Comparison of ENCODE assay signal across 1 cellular context in the genomic region with DNA sequence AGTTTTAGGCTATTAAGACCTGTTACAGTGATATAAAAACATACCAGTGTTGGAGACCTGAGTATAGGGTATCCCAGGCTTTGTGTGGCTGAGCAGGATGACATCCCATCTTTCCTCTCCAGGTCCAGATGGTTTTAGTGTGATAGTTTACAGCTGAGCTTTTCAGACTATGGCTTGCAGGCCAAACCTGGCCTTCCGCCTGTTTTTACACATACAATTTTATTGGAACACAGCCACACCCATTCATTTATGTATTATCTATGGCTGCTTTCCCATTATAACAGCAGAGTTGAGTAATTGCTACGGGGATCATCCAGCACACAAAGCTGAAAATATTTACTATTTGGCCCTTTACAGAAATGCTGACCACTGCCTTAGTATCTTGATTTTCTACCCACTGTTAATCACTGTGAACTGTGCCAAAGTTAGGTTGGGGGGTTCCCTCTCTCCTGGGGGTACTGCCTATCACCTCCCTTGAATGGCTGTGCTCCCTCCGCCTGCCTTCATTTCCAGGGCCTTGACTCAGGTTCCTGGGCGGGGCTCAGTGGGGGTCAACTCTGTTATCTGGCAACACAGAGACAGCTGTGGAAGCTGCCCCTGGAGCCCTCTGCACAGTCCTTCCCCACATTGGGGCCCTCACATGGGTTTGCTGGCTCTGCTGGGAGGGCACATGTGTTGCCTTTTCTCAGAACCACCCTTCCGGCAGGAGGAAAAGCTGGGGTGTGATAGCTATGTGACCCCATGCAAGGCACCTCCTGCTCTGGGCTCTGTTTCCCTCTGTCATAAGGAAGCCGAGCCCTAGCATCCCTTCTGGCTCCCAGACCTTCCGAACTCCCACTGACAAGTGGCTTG.
TF ChIP-seq lines count a peak whose summit lies in the region.

No MANE protein-coding gene starts in this region.

TF ChIP-seq in K562, 482 proteins besides CTCF, POLR2A, EP300 and RAD21 (continued from another document and continues in another):
- no peak for TF ChIP-seq HINFP (tag; conservative IDR thresholded peaks at IDR 0.05; ENCODE audit: low read depth)
- peak; percentile 88; the same call in 1 of the 2 replicates for TF ChIP-seq ZBTB7A (IDR thresholded peaks at IDR 0.05; ENCODE audit: borderline replicate concordance, control insufficient read depth, low read depth, low read length)
- TF ChIP-seq, protein P1, sequence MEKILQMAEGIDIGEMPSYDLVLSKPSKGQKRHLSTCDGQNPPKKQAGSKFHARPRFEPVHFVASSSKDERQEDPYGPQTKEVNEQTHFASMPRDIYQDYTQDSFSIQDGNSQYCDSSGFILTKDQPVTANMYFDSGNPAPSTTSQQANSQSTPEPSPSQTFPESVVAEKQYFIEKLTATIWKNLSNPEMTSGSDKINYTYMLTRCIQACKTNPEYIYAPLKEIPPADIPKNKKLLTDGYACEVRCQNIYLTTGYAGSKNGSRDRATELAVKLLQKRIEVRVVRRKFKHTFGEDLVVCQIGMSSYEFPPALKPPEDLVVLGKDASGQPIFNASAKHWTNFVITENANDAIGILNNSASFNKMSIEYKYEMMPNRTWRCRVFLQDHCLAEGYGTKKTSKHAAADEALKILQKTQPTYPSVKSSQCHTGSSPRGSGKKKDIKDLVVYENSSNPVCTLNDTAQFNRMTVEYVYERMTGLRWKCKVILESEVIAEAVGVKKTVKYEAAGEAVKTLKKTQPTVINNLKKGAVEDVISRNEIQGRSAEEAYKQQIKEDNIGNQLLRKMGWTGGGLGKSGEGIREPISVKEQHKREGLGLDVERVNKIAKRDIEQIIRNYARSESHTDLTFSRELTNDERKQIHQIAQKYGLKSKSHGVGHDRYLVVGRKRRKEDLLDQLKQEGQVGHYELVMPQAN (IDR thresholded peaks at IDR 0.05; ENCODE audit: borderline replicate concordance), result no peak
- no peak for TF ChIP-seq ZNF408 (CRISPR knock-in tag; IDR thresholded peaks at IDR 0.05; ENCODE audit: low read depth)
- no peak for TF ChIP-seq ZNF274 (IDR thresholded peaks at IDR 0.05; ENCODE audit: borderline replicate concordance, low read depth, low read length)
- peak; percentile 41 for TF ChIP-seq TBP (optimal IDR thresholded peaks at IDR 0.05; ENCODE audit: low read depth, low read length)
- no peak for TF ChIP-seq ZBTB34 (CRISPR knock-in tag; IDR thresholded peaks at IDR 0.05)
- TF ChIP-seq NCOA6 (IDR thresholded peaks at IDR 0.05), result no peak
- TF ChIP-seq PTTG1 (tag; IDR thresholded peaks at IDR 0.05; ENCODE audit: low read depth), result no peak
- no peak for TF ChIP-seq ZSCAN29 (IDR thresholded peaks at IDR 0.05)
- peak in 1 of 2 experiments; percentile 73; a peak in 1 of 3 replicates for TF ChIP-seq CBX3 (IDR thresholded peaks at IDR 0.05; ENCODE audit: borderline replicate concordance in 1 of 2, low read length in 2 of 2)
- 0 out of 2 replicates have a peak, but pooled peaks have one; percentile 51 for TF ChIP-seq NR2C2 (CRISPR knock-in tag; IDR thresholded peaks at IDR 0.05)
- peak; percentile 64 for TF ChIP-seq NR2C2 (tag; IDR thresholded peaks at IDR 0.05)
- TF ChIP-seq, protein P2, sequence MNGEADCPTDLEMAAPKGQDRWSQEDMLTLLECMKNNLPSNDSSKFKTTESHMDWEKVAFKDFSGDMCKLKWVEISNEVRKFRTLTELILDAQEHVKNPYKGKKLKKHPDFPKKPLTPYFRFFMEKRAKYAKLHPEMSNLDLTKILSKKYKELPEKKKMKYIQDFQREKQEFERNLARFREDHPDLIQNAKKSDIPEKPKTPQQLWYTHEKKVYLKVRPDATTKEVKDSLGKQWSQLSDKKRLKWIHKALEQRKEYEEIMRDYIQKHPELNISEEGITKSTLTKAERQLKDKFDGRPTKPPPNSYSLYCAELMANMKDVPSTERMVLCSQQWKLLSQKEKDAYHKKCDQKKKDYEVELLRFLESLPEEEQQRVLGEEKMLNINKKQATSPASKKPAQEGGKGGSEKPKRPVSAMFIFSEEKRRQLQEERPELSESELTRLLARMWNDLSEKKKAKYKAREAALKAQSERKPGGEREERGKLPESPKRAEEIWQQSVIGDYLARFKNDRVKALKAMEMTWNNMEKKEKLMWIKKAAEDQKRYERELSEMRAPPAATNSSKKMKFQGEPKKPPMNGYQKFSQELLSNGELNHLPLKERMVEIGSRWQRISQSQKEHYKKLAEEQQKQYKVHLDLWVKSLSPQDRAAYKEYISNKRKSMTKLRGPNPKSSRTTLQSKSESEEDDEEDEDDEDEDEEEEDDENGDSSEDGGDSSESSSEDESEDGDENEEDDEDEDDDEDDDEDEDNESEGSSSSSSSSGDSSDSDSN (IDR thresholded peaks at IDR 0.05; ENCODE audit: borderline replicate concordance in 1 of 2, low read depth in 2 of 2, low read length in 2 of 2), result peak in 1 of 2 experiments; percentile 89; a peak in 2 of 4 replicates
- no peak for TF ChIP-seq ZNF23 (CRISPR knock-in tag; IDR thresholded peaks at IDR 0.05)
- TF ChIP-seq, protein P3, sequence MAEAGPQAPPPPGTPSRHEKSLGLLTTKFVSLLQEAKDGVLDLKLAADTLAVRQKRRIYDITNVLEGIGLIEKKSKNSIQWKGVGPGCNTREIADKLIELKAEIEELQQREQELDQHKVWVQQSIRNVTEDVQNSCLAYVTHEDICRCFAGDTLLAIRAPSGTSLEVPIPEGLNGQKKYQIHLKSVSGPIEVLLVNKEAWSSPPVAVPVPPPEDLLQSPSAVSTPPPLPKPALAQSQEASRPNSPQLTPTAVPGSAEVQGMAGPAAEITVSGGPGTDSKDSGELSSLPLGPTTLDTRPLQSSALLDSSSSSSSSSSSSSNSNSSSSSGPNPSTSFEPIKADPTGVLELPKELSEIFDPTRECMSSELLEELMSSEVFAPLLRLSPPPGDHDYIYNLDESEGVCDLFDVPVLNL (CRISPR knock-in tag; IDR thresholded peaks at IDR 0.05; ENCODE audit: low read depth), result no peak
- no peak for TF ChIP-seq ZBTB40 (IDR thresholded peaks at IDR 0.05)
- no peak for TF ChIP-seq ZBTB40 (CRISPR knock-in tag; IDR thresholded peaks at IDR 0.05)
- TF ChIP-seq, protein P4, sequence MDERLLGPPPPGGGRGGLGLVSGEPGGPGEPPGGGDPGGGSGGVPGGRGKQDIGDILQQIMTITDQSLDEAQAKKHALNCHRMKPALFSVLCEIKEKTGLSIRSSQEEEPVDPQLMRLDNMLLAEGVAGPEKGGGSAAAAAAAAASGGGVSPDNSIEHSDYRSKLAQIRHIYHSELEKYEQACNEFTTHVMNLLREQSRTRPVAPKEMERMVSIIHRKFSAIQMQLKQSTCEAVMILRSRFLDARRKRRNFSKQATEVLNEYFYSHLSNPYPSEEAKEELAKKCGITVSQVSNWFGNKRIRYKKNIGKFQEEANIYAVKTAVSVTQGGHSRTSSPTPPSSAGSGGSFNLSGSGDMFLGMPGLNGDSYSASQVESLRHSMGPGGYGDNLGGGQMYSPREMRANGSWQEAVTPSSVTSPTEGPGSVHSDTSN (CRISPR knock-in tag; IDR thresholded peaks at IDR 0.05; ENCODE audit: low read depth), result no peak
- TF ChIP-seq, protein P4 (tag; conservative IDR thresholded peaks at IDR 0.05; ENCODE audit: low read depth), result no peak
- TF ChIP-seq, protein P5, sequence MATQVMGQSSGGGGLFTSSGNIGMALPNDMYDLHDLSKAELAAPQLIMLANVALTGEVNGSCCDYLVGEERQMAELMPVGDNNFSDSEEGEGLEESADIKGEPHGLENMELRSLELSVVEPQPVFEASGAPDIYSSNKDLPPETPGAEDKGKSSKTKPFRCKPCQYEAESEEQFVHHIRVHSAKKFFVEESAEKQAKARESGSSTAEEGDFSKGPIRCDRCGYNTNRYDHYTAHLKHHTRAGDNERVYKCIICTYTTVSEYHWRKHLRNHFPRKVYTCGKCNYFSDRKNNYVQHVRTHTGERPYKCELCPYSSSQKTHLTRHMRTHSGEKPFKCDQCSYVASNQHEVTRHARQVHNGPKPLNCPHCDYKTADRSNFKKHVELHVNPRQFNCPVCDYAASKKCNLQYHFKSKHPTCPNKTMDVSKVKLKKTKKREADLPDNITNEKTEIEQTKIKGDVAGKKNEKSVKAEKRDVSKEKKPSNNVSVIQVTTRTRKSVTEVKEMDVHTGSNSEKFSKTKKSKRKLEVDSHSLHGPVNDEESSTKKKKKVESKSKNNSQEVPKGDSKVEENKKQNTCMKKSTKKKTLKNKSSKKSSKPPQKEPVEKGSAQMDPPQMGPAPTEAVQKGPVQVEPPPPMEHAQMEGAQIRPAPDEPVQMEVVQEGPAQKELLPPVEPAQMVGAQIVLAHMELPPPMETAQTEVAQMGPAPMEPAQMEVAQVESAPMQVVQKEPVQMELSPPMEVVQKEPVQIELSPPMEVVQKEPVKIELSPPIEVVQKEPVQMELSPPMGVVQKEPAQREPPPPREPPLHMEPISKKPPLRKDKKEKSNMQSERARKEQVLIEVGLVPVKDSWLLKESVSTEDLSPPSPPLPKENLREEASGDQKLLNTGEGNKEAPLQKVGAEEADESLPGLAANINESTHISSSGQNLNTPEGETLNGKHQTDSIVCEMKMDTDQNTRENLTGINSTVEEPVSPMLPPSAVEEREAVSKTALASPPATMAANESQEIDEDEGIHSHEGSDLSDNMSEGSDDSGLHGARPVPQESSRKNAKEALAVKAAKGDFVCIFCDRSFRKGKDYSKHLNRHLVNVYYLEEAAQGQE (CRISPR knock-in tag; IDR thresholded peaks at IDR 0.05; ENCODE audit: low read depth), result no peak
- no peak for TF ChIP-seq BRF1 (IDR thresholded peaks at IDR 0.05; ENCODE audit: borderline replicate concordance, extremely low read depth, insufficient read length)
